ENCODE assay signal across 31 cellular contexts in genomic region chr9:75699017-75699416, GRCh38.
"Had no signal": no experiment of that assay in that cellular context is flagged by ENCODE, and none has a peak within 500 bp of the region (broad histone marks: within the 10 kb centered on the region; RNA-seq: fewer than 3 reads in every experiment).

No MANE protein-coding gene starts in this region.

- H3K4me3 ChIP-seq: adrenal gland, body of pancreas, breast epithelium, PC-9, SJCRH30, SK-N-MC had no signal

- H3K4me1 ChIP-seq: adrenal gland, body of pancreas, breast epithelium, SJCRH30 had no signal

- H3K27me3 ChIP-seq: adrenal gland, body of pancreas, breast epithelium, SJCRH30 had no signal

- H3K36me3 ChIP-seq: adrenal gland, breast epithelium, SJCRH30 had no signal

- DNase-seq: activated CD4-positive, alpha-beta T cell treated with anti-CD3 and anti-CD28 coated beads for 36 hours; activated CD4-positive, alpha-beta T cell treated with anti-CD3 and anti-CD28 coated beads, Interleukin-2, amount 10 ng/mL, durations not matched to agents 7 days and 5 days; activated CD4-positive, alpha-beta T cell treated with anti-CD3 and anti-CD28 coated beads, Interleukin-2, amount 50 U/mL, for 48 hours; activated CD8-positive, alpha-beta memory T cell treated with anti-CD3 and anti-CD28 coated beads, Interleukin-2, amount 50 U/mL, for 4 hours; activated gamma-delta T cell treated with Interleukin-2 at 50 U/mL for 16 hours; activated naive CD4-positive, alpha-beta T cell treated with anti-CD3 and anti-CD28 coated beads for 36 hours; activated T-cell treated with anti-CD3 and anti-CD28 coated beads for 4 hours; activated T-cell treated with anti-CD3 and anti-CD28 coated beads, Interleukin-2, amount 50 U/mL, for 4 hours; body of pancreas; central memory CD4-positive, alpha-beta T cell; Karpas-422; KBM-7; NCI-H1048; NCI-H1417; NCI-H146; NCI-H187; NCI-H2029 treated with DMSO at 0.1 percent for 48 hours; NCI-H345; NCI-H526; NCI-H748 treated with DMSO at 0.1 percent for 48 hours; NK-92 treated with Interleukin-12 subunit alpha and Interleukin-12 subunit beta, amount 100 ng/mL, for 24 hours; PC-9; SHP77; SJCRH30 had no signal

- H3K27ac ChIP-seq: adrenal gland, body of pancreas, breast epithelium, PC-9, RWPE1, SJCRH30, SK-N-MC had no signal

- H2AFZ ChIP-seq: PC-9 had no signal

- H3K4me2 ChIP-seq: PC-9 had no signal

- ATAC-seq: activated CD4-positive, alpha-beta T cell treated with anti-CD3 and anti-CD28 coated beads for 36 hours; activated CD4-positive, CD25-positive, alpha-beta regulatory T cell treated with anti-CD3 and anti-CD28 coated beads, Interleukin-2, amount 50 U/mL, for 24 hours; activated naive CD4-positive, alpha-beta T cell treated with anti-CD3 and anti-CD28 coated beads, Interleukin-2, amount 50 U/mL, for 72 hours; activated T-cell treated with anti-CD3 and anti-CD28 coated beads, Interleukin-2, amount 50 U/mL, for 4 hours; body of pancreas; WTC11 had no signal

- H3K9me3 ChIP-seq: adrenal gland, body of pancreas, breast epithelium, SJCRH30 had no signal
